Comparison of ENCODE assay signal across 18 cellular contexts in the genomic region with DNA sequence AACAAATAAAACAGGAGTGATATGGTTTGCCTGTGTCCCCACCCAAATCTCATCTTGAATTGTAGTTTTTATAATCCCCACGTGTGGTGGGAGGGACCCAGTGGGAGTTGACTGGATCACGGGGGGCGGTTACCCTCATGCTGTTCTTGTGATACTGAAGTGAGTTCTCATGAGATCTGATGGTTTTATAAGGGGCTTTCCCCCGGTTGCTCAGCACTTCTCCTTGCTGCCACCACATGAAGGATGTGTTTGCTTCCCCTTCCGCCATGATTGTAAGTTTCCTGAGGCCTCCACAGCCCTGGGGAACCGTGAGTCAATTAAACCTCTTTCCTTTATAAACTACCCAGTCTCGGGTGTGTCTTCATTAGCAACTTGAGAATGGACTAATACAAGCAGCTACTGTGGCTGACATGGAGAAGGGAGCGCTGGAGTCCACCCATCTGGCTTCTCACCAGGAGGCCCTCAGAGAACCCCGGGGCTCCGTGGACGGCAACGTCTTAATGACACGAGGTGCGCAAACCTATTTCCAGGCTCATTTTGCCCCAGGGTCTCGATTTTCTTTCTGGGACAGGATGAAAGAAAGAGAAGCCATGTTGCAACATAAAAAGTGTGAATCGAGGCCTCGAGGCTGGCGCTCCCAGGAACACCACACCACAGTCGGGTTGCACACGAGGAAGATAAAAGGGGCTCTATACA.
A peak's percentile ranks its signal among the peaks of the same experiment; 100 is the strongest.
DNase-seq lines count a peak whose midpoint lies in the region; ATAC-seq, FAIRE-seq and TF ChIP-seq lines count a peak whose summit lies in the region.
"Had no signal": no experiment of that assay in that cellular context is flagged by ENCODE, and none has a peak within 500 bp of the region (broad histone marks: within the 10 kb centered on the region; RNA-seq: fewer than 3 reads in every experiment).

No MANE protein-coding gene starts in this region.

- H3K27ac ChIP-seq in caudate nucleus (ENCODE audit: low read depth, low read length) = no peak overlapping the region
- H3K27ac ChIP-seq: A549, cardiac muscle cell, hepatocyte, neural progenitor cell, upper lobe of right lung had no signal

- H3K4me3 ChIP-seq in MG63 = no peak overlapping the region
- H3K4me3 ChIP-seq: A549, cardiac muscle cell, hepatocyte, neural progenitor cell, upper lobe of right lung had no signal

- no peak for FAIRE-seq in HTR-8/SVneo (lab: Jason Lieb, UNC)
- FAIRE-seq: A549 had no signal

- no peaks in the 10 kb centered on the region for H3K27me3 Mint-ChIP-seq in activated CD8-positive, alpha-beta T cell treated with anti-CD3 and anti-CD28 coated beads for 36 hours
- no peaks in the 10 kb centered on the region for H3K27me3 Mint-ChIP-seq in activated CD8-positive, alpha-beta T cell treated with anti-CD3 and anti-CD28 coated beads, Interleukin-2, amount 10 ng/mL, durations not matched to agents 7 days and 5 days (ENCODE audit: low read depth)
- H3K27me3 Mint-ChIP-seq in T-helper 1 cell treated with Interleukin-12 subunit alpha and Interleukin-12 subunit beta and Interleukin-4 antibody, amounts not matched to agents 30 μg/mL and 1 μg/mL, for 36 hours (ENCODE audit: low read depth) = no peaks in the 10 kb centered on the region
- no peaks in the 10 kb centered on the region for H3K27me3 Mint-ChIP-seq in central memory CD8-positive, alpha-beta T cell

- H3K36me3 ChIP-seq in MG63 = no peaks in the 10 kb centered on the region
- H3K36me3 ChIP-seq: cardiac muscle cell, neural progenitor cell, upper lobe of right lung had no signal

- H3K9me3 ChIP-seq in MG63 = no peaks in the 10 kb centered on the region
- H3K9me3 ChIP-seq: A549, upper lobe of right lung had no signal

- CTCF ChIA-PET in activated CD8-positive, alpha-beta T cell treated with anti-CD3 and anti-CD28 coated beads for 36 hours (lab: Charles Lee) = no interaction called here
- CTCF ChIA-PET in activated CD8-positive, alpha-beta T cell treated with anti-CD3 and anti-CD28 coated beads, Interleukin-2, amount 10 ng/mL, durations not matched to agents 7 days and 5 days (lab: Charles Lee) = no interaction called here

- peak overlapping the region; percentile 44 for H3K27ac Mint-ChIP-seq in activated CD8-positive, alpha-beta T cell treated with anti-CD3 and anti-CD28 coated beads for 36 hours
- H3K27ac Mint-ChIP-seq in activated CD8-positive, alpha-beta T cell treated with anti-CD3 and anti-CD28 coated beads, Interleukin-2, amount 10 ng/mL, durations not matched to agents 7 days and 5 days = no peak overlapping the region
- peak overlapping the region; percentile 14 for H3K27ac Mint-ChIP-seq in T-helper 1 cell treated with Interleukin-12 subunit alpha and Interleukin-12 subunit beta and Interleukin-4 antibody, amounts not matched to agents 30 μg/mL and 1 μg/mL, for 36 hours
- no peak overlapping the region for H3K27ac Mint-ChIP-seq in central memory CD8-positive, alpha-beta T cell (ENCODE audit: low read depth)
- H3K27ac Mint-ChIP-seq: mesothelial cell of epicardium, neural progenitor cell had no signal

- POLR2A ChIA-PET in activated CD8-positive, alpha-beta T cell treated with anti-CD3 and anti-CD28 coated beads for 36 hours (lab: Charles Lee) = interaction anchor here (1.0 kb wide), 1 partner anchor 90 kb away, joined by 3 read pairs; no protein-coding TSS in a partner anchor
- POLR2A ChIA-PET in activated CD8-positive, alpha-beta T cell treated with anti-CD3 and anti-CD28 coated beads, Interleukin-2, amount 10 ng/mL, durations not matched to agents 7 days and 5 days (lab: Charles Lee) = no interaction called here

- TF ChIP-seq CTCF in activated CD8-positive, alpha-beta T cell treated with anti-CD3 and anti-CD28 coated beads for 36 hours (IDR thresholded peaks at IDR 0.05) = no peak

- H3K4me3 Mint-ChIP-seq in activated CD8-positive, alpha-beta T cell treated with anti-CD3 and anti-CD28 coated beads for 36 hours = no peak overlapping the region
- H3K4me3 Mint-ChIP-seq in activated CD8-positive, alpha-beta T cell treated with anti-CD3 and anti-CD28 coated beads, Interleukin-2, amount 10 ng/mL, durations not matched to agents 7 days and 5 days = no peak overlapping the region
- H3K4me3 Mint-ChIP-seq in T-helper 1 cell treated with Interleukin-12 subunit alpha and Interleukin-12 subunit beta and Interleukin-4 antibody, amounts not matched to agents 30 μg/mL and 1 μg/mL, for 36 hours = no peak overlapping the region
- H3K4me3 Mint-ChIP-seq in central memory CD8-positive, alpha-beta T cell = no peak overlapping the region
- H3K4me3 Mint-ChIP-seq: mesothelial cell of epicardium, neural progenitor cell had no signal

- H3K9me3 Mint-ChIP-seq in activated CD8-positive, alpha-beta T cell treated with anti-CD3 and anti-CD28 coated beads for 36 hours = peaks cover 8% of the 10 kb centered on the region
- H3K9me3 Mint-ChIP-seq in activated CD8-positive, alpha-beta T cell treated with anti-CD3 and anti-CD28 coated beads, Interleukin-2, amount 10 ng/mL, durations not matched to agents 7 days and 5 days (ENCODE audit: insufficient read depth) = no peaks in the 10 kb centered on the region
- H3K9me3 Mint-ChIP-seq in T-helper 1 cell treated with Interleukin-12 subunit alpha and Interleukin-12 subunit beta and Interleukin-4 antibody, amounts not matched to agents 30 μg/mL and 1 μg/mL, for 36 hours = peaks cover 6% of the 10 kb centered on the region
- H3K9me3 Mint-ChIP-seq in central memory CD8-positive, alpha-beta T cell = no peaks in the 10 kb centered on the region
- H3K9me3 Mint-ChIP-seq: mesothelial cell of epicardium, neural progenitor cell had no signal

- no peaks in the 10 kb centered on the region for H3K27me3 ChIP-seq in MG63
- H3K27me3 ChIP-seq: cardiac muscle cell, hepatocyte, upper lobe of right lung had no signal

- H3K4me1 Mint-ChIP-seq in activated CD8-positive, alpha-beta T cell treated with anti-CD3 and anti-CD28 coated beads for 36 hours (ENCODE audit: low read depth) = peaks cover 13% of the 10 kb centered on the region
- peaks cover 4% of the 10 kb centered on the region for H3K4me1 Mint-ChIP-seq in activated CD8-positive, alpha-beta T cell treated with anti-CD3 and anti-CD28 coated beads, Interleukin-2, amount 10 ng/mL, durations not matched to agents 7 days and 5 days (ENCODE audit: low read depth)
- peaks cover 28% of the 10 kb centered on the region for H3K4me1 Mint-ChIP-seq in T-helper 1 cell treated with Interleukin-12 subunit alpha and Interleukin-12 subunit beta and Interleukin-4 antibody, amounts not matched to agents 30 μg/mL and 1 μg/mL, for 36 hours (ENCODE audit: low read depth)
- peaks cover 30% of the 10 kb centered on the region for H3K4me1 Mint-ChIP-seq in central memory CD8-positive, alpha-beta T cell
- H3K4me1 Mint-ChIP-seq: mesothelial cell of epicardium had no signal

- H3K36me3 Mint-ChIP-seq in activated CD8-positive, alpha-beta T cell treated with anti-CD3 and anti-CD28 coated beads for 36 hours (ENCODE audit: low read depth) = peaks cover 5% of the 10 kb centered on the region
- H3K36me3 Mint-ChIP-seq in activated CD8-positive, alpha-beta T cell treated with anti-CD3 and anti-CD28 coated beads, Interleukin-2, amount 10 ng/mL, durations not matched to agents 7 days and 5 days (ENCODE audit: low read depth) = peaks cover 11% of the 10 kb centered on the region
- peaks cover 44% of the 10 kb centered on the region for H3K36me3 Mint-ChIP-seq in T-helper 1 cell treated with Interleukin-12 subunit alpha and Interleukin-12 subunit beta and Interleukin-4 antibody, amounts not matched to agents 30 μg/mL and 1 μg/mL, for 36 hours (ENCODE audit: low read depth)
- peaks cover 2% of the 10 kb centered on the region for H3K36me3 Mint-ChIP-seq in central memory CD8-positive, alpha-beta T cell (ENCODE audit: insufficient read depth)
- H3K36me3 Mint-ChIP-seq: mesothelial cell of epicardium, neural progenitor cell had no signal

- ATAC-seq in activated CD8-positive, alpha-beta T cell treated with anti-CD3 and anti-CD28 coated beads for 36 hours = peak; percentile 74
- ATAC-seq in activated CD8-positive, alpha-beta T cell treated with anti-CD3 and anti-CD28 coated beads, Interleukin-2, amount 10 ng/mL, durations not matched to agents 7 days and 5 days = no peak
- peak; percentile 64 for ATAC-seq in central memory CD8-positive, alpha-beta T cell (replicated peaks; ENCODE audit: extremely low read depth, poor library complexity, severe bottlenecking)
- ATAC-seq: A549 had no signal

- peak; percentile 61 for DNase-seq in activated CD8-positive, alpha-beta T cell treated with anti-CD3 and anti-CD28 coated beads for 36 hours
- no peak for DNase-seq in activated CD8-positive, alpha-beta T cell treated with anti-CD3 and anti-CD28 coated beads, Interleukin-2, amount 10 ng/mL, durations not matched to agents 7 days and 5 days
- peak in 1 of 2 donors; percentile 7 for DNase-seq in central memory CD8-positive, alpha-beta T cell (ENCODE audit: low spot score in 2 of 2)
- peak; percentile 8 to 27 for DNase-seq in stimulated activated CD8-positive, alpha-beta memory T cell treated with anti-CD3 and anti-CD28 coated beads, Interleukin-7, amount 100 ng/mL, for 4 hours (ENCODE audit: low read depth in 2 of 2)
- DNase-seq in HTR-8/SVneo (ENCODE audit: insufficient read length, low spot score) = no peak
- no peak for DNase-seq in caudate nucleus (lab: John Stamatoyannopoulos, UW)
- DNase-seq in MG63 = no peak
- DNase-seq: effector CD4-positive, alpha-beta T cell; kidney glomerular epithelial cell; NCI-H2081 treated with DMSO at 0.1 percent for 48 hours; NCI-H69; upper lobe of right lung had no signal

- intact Hi-C loops in activated CD8-positive, alpha-beta T cell treated with anti-CD3 and anti-CD28 coated beads for 36 hours (cut with micrococcal nuclease) = no loop called here

Comparison
In these comparisons a context has a peak if more than half of its experiments do, and no peak if none do; other contexts are left out.
1. DNase-seq: peak in activated CD8-positive, alpha-beta T cell treated with anti-CD3 and anti-CD28 coated beads for 36 hours (single experiment) and stimulated activated CD8-positive, alpha-beta memory T cell treated with anti-CD3 and anti-CD28 coated beads, Interleukin-7, amount 100 ng/mL, for 4 hours (2 of 2); none in activated CD8-positive, alpha-beta T cell treated with anti-CD3 and anti-CD28 coated beads, Interleukin-2, amount 10 ng/mL, durations not matched to agents 7 days and 5 days (single experiment), HTR-8/SVneo (single experiment), caudate nucleus (0 of 61) and MG63 (single experiment).
2. H3K27ac Mint-ChIP-seq: peak in activated CD8-positive, alpha-beta T cell treated with anti-CD3 and anti-CD28 coated beads for 36 hours (single experiment) and T-helper 1 cell treated with Interleukin-12 subunit alpha and Interleukin-12 subunit beta and Interleukin-4 antibody, amounts not matched to agents 30 μg/mL and 1 μg/mL, for 36 hours (single experiment); none in activated CD8-positive, alpha-beta T cell treated with anti-CD3 and anti-CD28 coated beads, Interleukin-2, amount 10 ng/mL, durations not matched to agents 7 days and 5 days (single experiment) and central memory CD8-positive, alpha-beta T cell (single experiment).